Comparison of ENCODE assay signal across 1 cellular context in the genomic region with DNA sequence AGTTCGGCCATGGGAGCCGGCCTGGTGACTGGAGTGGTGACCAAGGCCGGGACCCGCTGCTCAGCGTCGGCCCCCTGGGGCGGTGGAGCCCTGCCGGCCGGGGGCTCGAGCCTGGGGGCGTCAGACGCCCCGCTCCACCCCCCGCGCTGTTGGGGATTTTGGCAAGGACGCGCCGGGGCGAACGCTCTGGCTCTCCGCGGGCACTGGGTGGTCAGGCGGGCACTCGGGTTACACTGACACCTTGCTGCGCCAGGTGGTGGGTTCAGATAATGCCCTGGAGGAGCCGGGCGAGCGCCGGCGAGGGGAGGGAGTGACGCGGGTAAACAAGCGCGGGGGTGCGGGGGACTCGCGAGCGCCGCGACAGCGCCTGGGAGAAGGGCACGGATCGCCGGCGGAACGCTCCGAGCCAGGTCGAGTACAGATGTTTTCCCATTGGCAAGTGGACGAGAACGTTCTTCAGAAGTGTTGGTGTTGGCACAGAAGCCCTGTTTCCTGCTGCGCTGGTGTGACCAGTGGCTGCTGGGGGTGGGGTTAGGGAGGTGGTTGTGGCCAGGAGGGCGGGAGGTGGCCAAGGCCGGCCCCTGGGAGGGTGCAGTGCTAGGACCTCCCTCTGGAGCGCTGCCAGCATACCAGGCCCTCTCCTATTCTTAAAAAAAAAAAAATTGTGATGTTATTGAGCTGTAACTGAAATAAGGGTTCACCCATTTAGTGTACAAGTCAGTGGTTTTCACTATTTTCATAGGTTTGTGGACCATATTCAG.
TF ChIP-seq lines count a peak whose summit lies in the region.

No MANE protein-coding gene starts in this region.

TF ChIP-seq in K562, 482 proteins besides CTCF, POLR2A, EP300 and RAD21 (continued from another document and continues in another):
- TF ChIP-seq, protein P1, sequence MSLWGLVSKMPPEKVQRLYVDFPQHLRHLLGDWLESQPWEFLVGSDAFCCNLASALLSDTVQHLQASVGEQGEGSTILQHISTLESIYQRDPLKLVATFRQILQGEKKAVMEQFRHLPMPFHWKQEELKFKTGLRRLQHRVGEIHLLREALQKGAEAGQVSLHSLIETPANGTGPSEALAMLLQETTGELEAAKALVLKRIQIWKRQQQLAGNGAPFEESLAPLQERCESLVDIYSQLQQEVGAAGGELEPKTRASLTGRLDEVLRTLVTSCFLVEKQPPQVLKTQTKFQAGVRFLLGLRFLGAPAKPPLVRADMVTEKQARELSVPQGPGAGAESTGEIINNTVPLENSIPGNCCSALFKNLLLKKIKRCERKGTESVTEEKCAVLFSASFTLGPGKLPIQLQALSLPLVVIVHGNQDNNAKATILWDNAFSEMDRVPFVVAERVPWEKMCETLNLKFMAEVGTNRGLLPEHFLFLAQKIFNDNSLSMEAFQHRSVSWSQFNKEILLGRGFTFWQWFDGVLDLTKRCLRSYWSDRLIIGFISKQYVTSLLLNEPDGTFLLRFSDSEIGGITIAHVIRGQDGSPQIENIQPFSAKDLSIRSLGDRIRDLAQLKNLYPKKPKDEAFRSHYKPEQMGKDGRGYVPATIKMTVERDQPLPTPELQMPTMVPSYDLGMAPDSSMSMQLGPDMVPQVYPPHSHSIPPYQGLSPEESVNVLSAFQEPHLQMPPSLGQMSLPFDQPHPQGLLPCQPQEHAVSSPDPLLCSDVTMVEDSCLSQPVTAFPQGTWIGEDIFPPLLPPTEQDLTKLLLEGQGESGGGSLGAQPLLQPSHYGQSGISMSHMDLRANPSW (CRISPR knock-in tag; IDR thresholded peaks at IDR 0.05): no peak
- TF ChIP-seq BRD4 (IDR thresholded peaks at IDR 0.05) (no peak), TAL1 (IDR thresholded peaks at IDR 0.05) (no peak; the same call in 1 of the 2 replicates), ZNF717 (CRISPR knock-in tag; IDR thresholded peaks at IDR 0.05) (no peak), ESRRB (CRISPR knock-in tag; IDR thresholded peaks at IDR 0.05; ENCODE audit: borderline replicate concordance) (no peak), BRD9 (IDR thresholded peaks at IDR 0.05; ENCODE audit: low read depth, partially characterized antibody) (no peak), CBFB (CRISPR knock-in tag; IDR thresholded peaks at IDR 0.05) (peak; percentile 76), NEUROD1 (IDR thresholded peaks at IDR 0.05; ENCODE audit: borderline replicate concordance, low read depth, low read length, partially characterized antibody) (no peak), ZNF282 (CRISPR knock-in tag; IDR thresholded peaks at IDR 0.05) (no peak; the same call in 1 of the 2 replicates), YY1 (IDR thresholded peaks at IDR 0.05; ENCODE audit: borderline replicate concordance in 1 of 3, control insufficient read depth in 1 of 3, extremely low read depth in 1 of 3, insufficient read depth in 3 of 3, insufficient read length in 1 of 3, insufficient replicate concordance in 2 of 3, low read depth in 1 of 3, low read length in 2 of 3) (peak in 1 of 3 experiments; percentile 3), HDAC8 (tag; IDR thresholded peaks at IDR 0.05) (no peak), ZNF766 (CRISPR knock-in tag; conservative IDR thresholded peaks at IDR 0.05) (no peak), U2AF2 (optimal IDR thresholded peaks at IDR 0.05; ENCODE audit: low read depth, low read length) (no peak), ZNF79 (CRISPR knock-in tag; IDR thresholded peaks at IDR 0.05; ENCODE audit: low read depth) (no peak), ZZZ3 (IDR thresholded peaks at IDR 0.05) (no peak), TBL1XR1 (IDR thresholded peaks at IDR 0.05; ENCODE audit: low read length in 2 of 2) (peak in 1 of 2 experiments; percentile 33; a peak in 1 of 4 replicates), SAP30 (IDR thresholded peaks at IDR 0.05; ENCODE audit: borderline replicate concordance, insufficient read depth, low read depth, low read length, poor library complexity, severe bottlenecking) (peak; percentile 20), KAT7 (CRISPR knock-in tag; IDR thresholded peaks at IDR 0.05; ENCODE audit: borderline replicate concordance) (peak; percentile 96), CBFA2T2 (conservative IDR thresholded peaks at IDR 0.05) (0 out of 2 replicates have a peak, but pooled peaks have one; percentile 12), HMG20B (CRISPR knock-in tag; IDR thresholded peaks at IDR 0.05) (no peak), CHCHD3 (CRISPR knock-in tag; IDR thresholded peaks at IDR 0.05) (no peak), ZNF23 (CRISPR knock-in tag; IDR thresholded peaks at IDR 0.05) (no peak), TOE1 (IDR thresholded peaks at IDR 0.05; ENCODE audit: borderline replicate concordance) (0 out of 2 replicates have a peak, but pooled peaks have one; percentile 36), TOE1 (CRISPR knock-in tag; IDR thresholded peaks at IDR 0.05; ENCODE audit: borderline replicate concordance, low read depth) (no peak), NONO (IDR thresholded peaks at IDR 0.05; ENCODE audit: low read depth in 2 of 2, low read length in 1 of 2) (no peak), CHD1 (IDR thresholded peaks at IDR 0.05; ENCODE audit: low read length) (peak; percentile 98), CREM (IDR thresholded peaks at IDR 0.05; ENCODE audit: low read depth) (peak; percentile 72; the same call in 1 of the 2 replicates), ZNF77 (CRISPR knock-in tag; IDR thresholded peaks at IDR 0.05) (no peak)
- TF ChIP-seq, protein P2, sequence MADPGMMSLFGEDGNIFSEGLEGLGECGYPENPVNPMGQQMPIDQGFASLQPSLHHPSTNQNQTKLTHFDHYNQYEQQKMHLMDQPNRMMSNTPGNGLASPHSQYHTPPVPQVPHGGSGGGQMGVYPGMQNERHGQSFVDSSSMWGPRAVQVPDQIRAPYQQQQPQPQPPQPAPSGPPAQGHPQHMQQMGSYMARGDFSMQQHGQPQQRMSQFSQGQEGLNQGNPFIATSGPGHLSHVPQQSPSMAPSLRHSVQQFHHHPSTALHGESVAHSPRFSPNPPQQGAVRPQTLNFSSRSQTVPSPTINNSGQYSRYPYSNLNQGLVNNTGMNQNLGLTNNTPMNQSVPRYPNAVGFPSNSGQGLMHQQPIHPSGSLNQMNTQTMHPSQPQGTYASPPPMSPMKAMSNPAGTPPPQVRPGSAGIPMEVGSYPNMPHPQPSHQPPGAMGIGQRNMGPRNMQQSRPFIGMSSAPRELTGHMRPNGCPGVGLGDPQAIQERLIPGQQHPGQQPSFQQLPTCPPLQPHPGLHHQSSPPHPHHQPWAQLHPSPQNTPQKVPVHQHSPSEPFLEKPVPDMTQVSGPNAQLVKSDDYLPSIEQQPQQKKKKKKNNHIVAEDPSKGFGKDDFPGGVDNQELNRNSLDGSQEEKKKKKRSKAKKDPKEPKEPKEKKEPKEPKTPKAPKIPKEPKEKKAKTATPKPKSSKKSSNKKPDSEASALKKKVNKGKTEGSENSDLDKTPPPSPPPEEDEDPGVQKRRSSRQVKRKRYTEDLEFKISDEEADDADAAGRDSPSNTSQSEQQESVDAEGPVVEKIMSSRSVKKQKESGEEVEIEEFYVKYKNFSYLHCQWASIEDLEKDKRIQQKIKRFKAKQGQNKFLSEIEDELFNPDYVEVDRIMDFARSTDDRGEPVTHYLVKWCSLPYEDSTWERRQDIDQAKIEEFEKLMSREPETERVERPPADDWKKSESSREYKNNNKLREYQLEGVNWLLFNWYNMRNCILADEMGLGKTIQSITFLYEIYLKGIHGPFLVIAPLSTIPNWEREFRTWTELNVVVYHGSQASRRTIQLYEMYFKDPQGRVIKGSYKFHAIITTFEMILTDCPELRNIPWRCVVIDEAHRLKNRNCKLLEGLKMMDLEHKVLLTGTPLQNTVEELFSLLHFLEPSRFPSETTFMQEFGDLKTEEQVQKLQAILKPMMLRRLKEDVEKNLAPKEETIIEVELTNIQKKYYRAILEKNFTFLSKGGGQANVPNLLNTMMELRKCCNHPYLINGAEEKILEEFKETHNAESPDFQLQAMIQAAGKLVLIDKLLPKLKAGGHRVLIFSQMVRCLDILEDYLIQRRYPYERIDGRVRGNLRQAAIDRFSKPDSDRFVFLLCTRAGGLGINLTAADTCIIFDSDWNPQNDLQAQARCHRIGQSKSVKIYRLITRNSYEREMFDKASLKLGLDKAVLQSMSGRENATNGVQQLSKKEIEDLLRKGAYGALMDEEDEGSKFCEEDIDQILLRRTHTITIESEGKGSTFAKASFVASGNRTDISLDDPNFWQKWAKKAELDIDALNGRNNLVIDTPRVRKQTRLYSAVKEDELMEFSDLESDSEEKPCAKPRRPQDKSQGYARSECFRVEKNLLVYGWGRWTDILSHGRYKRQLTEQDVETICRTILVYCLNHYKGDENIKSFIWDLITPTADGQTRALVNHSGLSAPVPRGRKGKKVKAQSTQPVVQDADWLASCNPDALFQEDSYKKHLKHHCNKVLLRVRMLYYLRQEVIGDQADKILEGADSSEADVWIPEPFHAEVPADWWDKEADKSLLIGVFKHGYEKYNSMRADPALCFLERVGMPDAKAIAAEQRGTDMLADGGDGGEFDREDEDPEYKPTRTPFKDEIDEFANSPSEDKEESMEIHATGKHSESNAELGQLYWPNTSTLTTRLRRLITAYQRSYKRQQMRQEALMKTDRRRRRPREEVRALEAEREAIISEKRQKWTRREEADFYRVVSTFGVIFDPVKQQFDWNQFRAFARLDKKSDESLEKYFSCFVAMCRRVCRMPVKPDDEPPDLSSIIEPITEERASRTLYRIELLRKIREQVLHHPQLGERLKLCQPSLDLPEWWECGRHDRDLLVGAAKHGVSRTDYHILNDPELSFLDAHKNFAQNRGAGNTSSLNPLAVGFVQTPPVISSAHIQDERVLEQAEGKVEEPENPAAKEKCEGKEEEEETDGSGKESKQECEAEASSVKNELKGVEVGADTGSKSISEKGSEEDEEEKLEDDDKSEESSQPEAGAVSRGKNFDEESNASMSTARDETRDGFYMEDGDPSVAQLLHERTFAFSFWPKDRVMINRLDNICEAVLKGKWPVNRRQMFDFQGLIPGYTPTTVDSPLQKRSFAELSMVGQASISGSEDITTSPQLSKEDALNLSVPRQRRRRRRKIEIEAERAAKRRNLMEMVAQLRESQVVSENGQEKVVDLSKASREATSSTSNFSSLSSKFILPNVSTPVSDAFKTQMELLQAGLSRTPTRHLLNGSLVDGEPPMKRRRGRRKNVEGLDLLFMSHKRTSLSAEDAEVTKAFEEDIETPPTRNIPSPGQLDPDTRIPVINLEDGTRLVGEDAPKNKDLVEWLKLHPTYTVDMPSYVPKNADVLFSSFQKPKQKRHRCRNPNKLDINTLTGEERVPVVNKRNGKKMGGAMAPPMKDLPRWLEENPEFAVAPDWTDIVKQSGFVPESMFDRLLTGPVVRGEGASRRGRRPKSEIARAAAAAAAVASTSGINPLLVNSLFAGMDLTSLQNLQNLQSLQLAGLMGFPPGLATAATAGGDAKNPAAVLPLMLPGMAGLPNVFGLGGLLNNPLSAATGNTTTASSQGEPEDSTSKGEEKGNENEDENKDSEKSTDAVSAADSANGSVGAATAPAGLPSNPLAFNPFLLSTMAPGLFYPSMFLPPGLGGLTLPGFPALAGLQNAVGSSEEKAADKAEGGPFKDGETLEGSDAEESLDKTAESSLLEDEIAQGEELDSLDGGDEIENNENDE (IDR thresholded peaks at IDR 0.05; ENCODE audit: low read depth, low read length): no peak
- TF ChIP-seq, protein P3, sequence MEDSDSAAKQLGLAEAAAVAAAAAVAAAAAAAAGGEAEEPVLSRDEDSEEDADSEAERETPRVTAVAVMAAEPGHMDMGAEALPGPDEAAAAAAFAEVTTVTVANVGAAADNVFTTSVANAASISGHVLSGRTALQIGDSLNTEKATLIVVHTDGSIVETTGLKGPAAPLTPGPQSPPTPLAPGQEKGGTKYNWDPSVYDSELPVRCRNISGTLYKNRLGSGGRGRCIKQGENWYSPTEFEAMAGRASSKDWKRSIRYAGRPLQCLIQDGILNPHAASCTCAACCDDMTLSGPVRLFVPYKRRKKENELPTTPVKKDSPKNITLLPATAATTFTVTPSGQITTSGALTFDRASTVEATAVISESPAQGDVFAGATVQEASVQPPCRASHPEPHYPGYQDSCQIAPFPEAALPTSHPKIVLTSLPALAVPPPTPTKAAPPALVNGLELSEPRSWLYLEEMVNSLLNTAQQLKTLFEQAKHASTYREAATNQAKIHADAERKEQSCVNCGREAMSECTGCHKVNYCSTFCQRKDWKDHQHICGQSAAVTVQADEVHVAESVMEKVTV (CRISPR knock-in tag; IDR thresholded peaks at IDR 0.05): no peak
- TF ChIP-seq, protein P4, sequence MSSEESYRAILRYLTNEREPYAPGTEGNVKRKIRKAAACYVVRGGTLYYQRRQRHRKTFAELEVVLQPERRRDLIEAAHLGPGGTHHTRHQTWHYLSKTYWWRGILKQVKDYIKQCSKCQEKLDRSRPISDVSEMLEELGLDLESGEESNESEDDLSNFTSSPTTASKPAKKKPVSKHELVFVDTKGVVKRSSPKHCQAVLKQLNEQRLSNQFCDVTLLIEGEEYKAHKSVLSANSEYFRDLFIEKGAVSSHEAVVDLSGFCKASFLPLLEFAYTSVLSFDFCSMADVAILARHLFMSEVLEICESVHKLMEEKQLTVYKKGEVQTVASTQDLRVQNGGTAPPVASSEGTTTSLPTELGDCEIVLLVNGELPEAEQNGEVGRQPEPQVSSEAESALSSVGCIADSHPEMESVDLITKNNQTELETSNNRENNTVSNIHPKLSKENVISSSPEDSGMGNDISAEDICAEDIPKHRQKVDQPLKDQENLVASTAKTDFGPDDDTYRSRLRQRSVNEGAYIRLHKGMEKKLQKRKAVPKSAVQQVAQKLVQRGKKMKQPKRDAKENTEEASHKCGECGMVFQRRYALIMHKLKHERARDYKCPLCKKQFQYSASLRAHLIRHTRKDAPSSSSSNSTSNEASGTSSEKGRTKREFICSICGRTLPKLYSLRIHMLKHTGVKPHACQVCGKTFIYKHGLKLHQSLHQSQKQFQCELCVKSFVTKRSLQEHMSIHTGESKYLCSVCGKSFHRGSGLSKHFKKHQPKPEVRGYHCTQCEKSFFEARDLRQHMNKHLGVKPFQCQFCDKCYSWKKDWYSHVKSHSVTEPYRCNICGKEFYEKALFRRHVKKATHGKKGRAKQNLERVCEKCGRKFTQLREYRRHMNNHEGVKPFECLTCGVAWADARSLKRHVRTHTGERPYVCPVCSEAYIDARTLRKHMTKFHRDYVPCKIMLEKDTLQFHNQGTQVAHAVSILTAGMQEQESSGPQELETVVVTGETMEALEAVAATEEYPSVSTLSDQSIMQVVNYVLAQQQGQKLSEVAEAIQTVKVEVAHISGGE (CRISPR knock-in tag; IDR thresholded peaks at IDR 0.05): no peak
- TF ChIP-seq, protein P5, sequence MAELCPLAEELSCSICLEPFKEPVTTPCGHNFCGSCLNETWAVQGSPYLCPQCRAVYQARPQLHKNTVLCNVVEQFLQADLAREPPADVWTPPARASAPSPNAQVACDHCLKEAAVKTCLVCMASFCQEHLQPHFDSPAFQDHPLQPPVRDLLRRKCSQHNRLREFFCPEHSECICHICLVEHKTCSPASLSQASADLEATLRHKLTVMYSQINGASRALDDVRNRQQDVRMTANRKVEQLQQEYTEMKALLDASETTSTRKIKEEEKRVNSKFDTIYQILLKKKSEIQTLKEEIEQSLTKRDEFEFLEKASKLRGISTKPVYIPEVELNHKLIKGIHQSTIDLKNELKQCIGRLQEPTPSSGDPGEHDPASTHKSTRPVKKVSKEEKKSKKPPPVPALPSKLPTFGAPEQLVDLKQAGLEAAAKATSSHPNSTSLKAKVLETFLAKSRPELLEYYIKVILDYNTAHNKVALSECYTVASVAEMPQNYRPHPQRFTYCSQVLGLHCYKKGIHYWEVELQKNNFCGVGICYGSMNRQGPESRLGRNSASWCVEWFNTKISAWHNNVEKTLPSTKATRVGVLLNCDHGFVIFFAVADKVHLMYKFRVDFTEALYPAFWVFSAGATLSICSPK (IDR thresholded peaks at IDR 0.05; ENCODE audit: borderline replicate concordance): no peak
- TF ChIP-seq, protein P6, sequence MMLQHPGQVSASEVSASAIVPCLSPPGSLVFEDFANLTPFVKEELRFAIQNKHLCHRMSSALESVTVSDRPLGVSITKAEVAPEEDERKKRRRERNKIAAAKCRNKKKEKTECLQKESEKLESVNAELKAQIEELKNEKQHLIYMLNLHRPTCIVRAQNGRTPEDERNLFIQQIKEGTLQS (IDR thresholded peaks at IDR 0.05): no peak
- TF ChIP-seq, protein P6 (CRISPR knock-in tag; conservative IDR thresholded peaks at IDR 0.05): peak; percentile 44; the same call in 1 of the 2 replicates
